Comparison of ENCODE assay signal across 24 cellular contexts in the genomic region with DNA sequence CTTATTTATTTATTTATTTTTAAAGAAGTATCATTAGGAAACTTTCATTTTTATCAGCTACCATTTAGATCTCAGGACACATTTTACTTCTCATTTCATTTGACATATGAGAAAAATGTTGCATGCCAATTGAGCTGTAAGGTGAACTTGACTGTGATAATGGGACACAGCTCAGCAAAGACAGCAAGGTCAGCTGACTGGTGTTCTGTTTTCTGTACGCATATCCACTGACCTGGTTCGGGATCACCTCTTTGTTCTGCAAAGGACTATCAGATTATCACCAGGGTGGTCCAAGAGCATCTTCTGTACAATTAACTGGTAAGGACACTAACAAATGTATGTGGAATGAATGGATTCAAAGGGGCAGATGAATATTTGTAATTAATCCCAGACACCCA. TPM values are rescaled to one million over a fixed set of nuclear protein-coding genes. Genes with fewer than 3 reads are reported as not detected.
"Had no signal": no experiment of that assay in that cellular context is flagged by ENCODE, and none has a peak within 500 bp of the region (broad histone marks: within the 10 kb centered on the region; RNA-seq: fewer than 3 reads in every experiment).

No MANE protein-coding gene starts in this region.

- H3K36me3 Mint-ChIP-seq: activated naive CD4-positive, alpha-beta T cell treated with anti-CD3 and anti-CD28 coated beads, Interleukin-2, amount 50 U/mL, for 72 hours had no signal

- H3K27me3 ChIP-seq: breast epithelium, gastrocnemius medialis, left lung, pancreas, spleen had no signal

- H3K4me3 ChIP-seq: breast epithelium, gastrocnemius medialis, left lung, pancreas, prostate gland, spleen, thoracic aorta had no signal

- H3K9me3 ChIP-seq: gastrocnemius medialis, left lung, pancreas, prostate gland, thoracic aorta had no signal

- H3K4me3 Mint-ChIP-seq: activated T-cell treated with anti-CD3 and anti-CD28 coated beads, Interleukin-2, amount 50 U/mL, for 72 hours had no signal

- H3K4me1 ChIP-seq: breast epithelium, left lung, pancreas, prostate gland had no signal

- H3K27ac ChIP-seq: breast epithelium, gastrocnemius medialis, left lung, pancreas, prostate gland, thoracic aorta had no signal

- H3K9me3 Mint-ChIP-seq: activated T-cell treated with anti-CD3 and anti-CD28 coated beads, Interleukin-2, amount 50 U/mL, for 72 hours had no signal

- H3K27ac Mint-ChIP-seq: activated naive CD4-positive, alpha-beta T cell treated with anti-CD3 and anti-CD28 coated beads, Interleukin-2, amount 50 U/mL, for 72 hours; activated T-cell treated with anti-CD3 and anti-CD28 coated beads, Interleukin-2, amount 50 U/mL, for 72 hours had no signal

- ATAC-seq: activated naive CD4-positive, alpha-beta T cell treated with anti-CD3 and anti-CD28 coated beads, Interleukin-2, amount 50 U/mL, for 72 hours; activated T-cell treated with anti-CD3 and anti-CD28 coated beads, Interleukin-2, amount 50 U/mL, for 72 hours; gastrocnemius medialis; left lung; stimulated activated naive CD8-positive, alpha-beta T cell treated with anti-CD3 and anti-CD28 coated beads, Interleukin-15, Interleukin-2, amounts not matched to agents 100 U/mL and 50 U/mL, for 24 hours had no signal

- DNase-seq: activated CD4-positive, alpha-beta T cell treated with anti-CD3 and anti-CD28 coated beads for 4 hours; activated CD4-positive, alpha-beta T cell treated with anti-CD3 and anti-CD28 coated beads, Interleukin-2, amount 50 U/mL, for 4 hours; activated naive CD4-positive, alpha-beta T cell; activated T-cell treated with anti-CD3 and anti-CD28 coated beads for 4 hours; activated T-cell treated with anti-CD3 and anti-CD28 coated beads, Interleukin-2, amount 50 U/mL, for 72 hours; effector CD4-positive, alpha-beta T cell; erythroblast; gastrocnemius medialis; glutamatergic neuron; kidney; left lung; pancreas; spleen; stimulated activated naive CD8-positive, alpha-beta T cell treated with anti-CD3 and anti-CD28 coated beads, Interleukin-15, Interleukin-2, amounts not matched to agents 100 U/mL and 50 U/mL, for 24 hours; trophoblast cell had no signal

- H3K36me3 ChIP-seq: breast epithelium, gastrocnemius medialis, left lung, pancreas, prostate gland, spleen, thoracic aorta had no signal

RNA-seq across cellular contexts. Expression of a gene that starts 51.9 kb away (rescaled TPM):
- total RNA-seq: activated naive CD4-positive, alpha-beta T cell treated with anti-CD3 and anti-CD28 coated beads, Interleukin-2, amount 50 U/mL, for 72 hours; activated T-cell treated with anti-CD3 and anti-CD28 coated beads, Interleukin-2, amount 50 U/mL, for 72 hours; breast epithelium; dermis blood vessel endothelial cell; gastrocnemius medialis; kidney; left lung; lung microvascular endothelial cell; mucosa of gallbladder; pancreas; spleen; T-helper 1 cell treated with Interleukin-12 subunit alpha and Interleukin-12 subunit beta and Interleukin-4 antibody, amounts not matched to agents 30 ng/mL and 1 ng/mL, for 36 hours; thoracic aorta had no signal
- polyA plus RNA-seq: neural cell, pancreas had no signal
